In genomic region chr5:170861855-170862766, GRCh38 we compare ENCODE assay signal across 1 cellular context.
A peak's percentile ranks its signal among the peaks of the same experiment; 100 is the strongest.
TF ChIP-seq lines count a peak whose summit lies in the region.

Gene RANBP17, plus strand, starts transcription at chr5:170862018.

TF ChIP-seq in HCT116, 20 proteins besides CTCF, POLR2A, EP300 and RAD21 (continued from another document):
- TF ChIP-seq SP1 (IDR thresholded peaks at IDR 0.05; ENCODE audit: low read depth) (peak; percentile 3; the same call in 1 of the 2 replicates), REST (IDR thresholded peaks at IDR 0.05; ENCODE audit: low read depth) (no peak), ATF3 (IDR thresholded peaks at IDR 0.05) (no peak), POLR2AphosphoS5 (IDR thresholded peaks at IDR 0.05; ENCODE audit: low read depth, low read length) (peak; percentile 70), JUND (IDR thresholded peaks at IDR 0.05) (no peak), ZNF274 (IDR thresholded peaks at IDR 0.05; ENCODE audit: low read depth, low read length) (no peak), EGR1 (IDR thresholded peaks at IDR 0.05; ENCODE audit: low read depth) (no peak), ZFX (IDR thresholded peaks at IDR 0.05) (peak; percentile 86), CEBPB (IDR thresholded peaks at IDR 0.05; ENCODE audit: low read depth) (no peak), YY1 (IDR thresholded peaks at IDR 0.05; ENCODE audit: extremely low read depth, insufficient replicate concordance, low read depth, low read length) (peak; percentile 89), EZH2phosphoT487 (IDR thresholded peaks at IDR 0.05; ENCODE audit: borderline replicate concordance) (no peak), FOSL1 (IDR thresholded peaks at IDR 0.05; ENCODE audit: low read depth) (peak; percentile 29; the same call in 1 of the 2 replicates), MAX (IDR thresholded peaks at IDR 0.05) (peak; percentile 53)
